Comparison of ENCODE assay signal across 1 cellular context in genomic region chr9:120942186-120943001, GRCh38.
TF ChIP-seq lines count a peak whose summit lies in the region.

No MANE protein-coding gene starts in this region.

TF ChIP-seq in SK-N-SH, 30 proteins besides CTCF, POLR2A, EP300 and RAD21 (continued from another document):
- TF ChIP-seq SIN3A (IDR thresholded peaks at IDR 0.05; ENCODE audit: borderline replicate concordance, low read depth, low read length) (no peak), FOSL2 (IDR thresholded peaks at IDR 0.05; ENCODE audit: borderline replicate concordance, low read depth) (0 out of 2 replicates have a peak, but pooled peaks have one; percentile 13)
